Comparison of ENCODE assay signal across 12 cellular contexts in genomic region chr15:51846066-51846462, GRCh38. TPM values are rescaled to one million over a fixed set of nuclear protein-coding genes. Genes with fewer than 3 reads are reported as not detected.
DNase-seq lines count a peak whose midpoint lies in the region; ATAC-seq, FAIRE-seq and TF ChIP-seq lines count a peak whose summit lies in the region.
"Had no signal": no experiment of that assay in that cellular context is flagged by ENCODE, and none has a peak within 500 bp of the region (broad histone marks: within the 10 kb centered on the region; RNA-seq: fewer than 3 reads in every experiment).

No MANE protein-coding gene starts in this region.

- peak overlapping the region; percentile 11 for H3K4me3 Mint-ChIP-seq in activated CD8-positive, alpha-beta T cell treated with anti-CD3 and anti-CD28 coated beads for 36 hours
- H3K4me3 Mint-ChIP-seq in activated CD8-positive, alpha-beta T cell treated with anti-CD3 and anti-CD28 coated beads, Interleukin-2, amount 10 ng/mL, durations not matched to agents 7 days and 5 days = no peak overlapping the region
- H3K4me3 Mint-ChIP-seq in activated T-helper 17 cell treated with anti-CD3 and anti-CD28 coated beads, Interleukin-2, amount 50 U/mL, for 72 hours = peak overlapping the region; percentile 52

- DNase-seq in activated CD8-positive, alpha-beta T cell treated with anti-CD3 and anti-CD28 coated beads for 36 hours = no peak
- DNase-seq in activated CD8-positive, alpha-beta T cell treated with anti-CD3 and anti-CD28 coated beads, Interleukin-2, amount 10 ng/mL, durations not matched to agents 7 days and 5 days = no peak
- no peak for DNase-seq in keratinocyte (ENCODE audit: low read depth, low spot score)
- DNase-seq in tibial artery = no peak
- no peak for DNase-seq in erythroblast (lab: John Stamatoyannopoulos, UW)
- DNase-seq: glutamatergic neuron, NCI-H1694 had no signal

- no peaks in the 10 kb centered on the region for H3K27me3 Mint-ChIP-seq in activated CD8-positive, alpha-beta T cell treated with anti-CD3 and anti-CD28 coated beads for 36 hours
- H3K27me3 Mint-ChIP-seq in activated CD8-positive, alpha-beta T cell treated with anti-CD3 and anti-CD28 coated beads, Interleukin-2, amount 10 ng/mL, durations not matched to agents 7 days and 5 days (ENCODE audit: low read depth) = no peaks in the 10 kb centered on the region
- H3K27me3 Mint-ChIP-seq in activated T-helper 17 cell treated with anti-CD3 and anti-CD28 coated beads, Interleukin-2, amount 50 U/mL, for 72 hours = no peaks in the 10 kb centered on the region

- CTCF ChIA-PET in activated CD8-positive, alpha-beta T cell treated with anti-CD3 and anti-CD28 coated beads for 36 hours (lab: Charles Lee) = interaction anchor here (0.8 to 1.5 kb wide), 2 partner anchors 10 to 43 kb away, joined by 3 to 5 read pairs; no protein-coding TSS in a partner anchor
- CTCF ChIA-PET in activated CD8-positive, alpha-beta T cell treated with anti-CD3 and anti-CD28 coated beads, Interleukin-2, amount 10 ng/mL, durations not matched to agents 7 days and 5 days (lab: Charles Lee) = interaction anchor here (2.5 kb wide), 1 partner anchor 10 kb away, joined by 9 read pairs; no protein-coding TSS in a partner anchor

- H3K4me3 ChIP-seq in keratinocyte (ENCODE audit: control insufficient read depth in 2 of 3, extremely low read depth in 1 of 3, insufficient read depth in 2 of 3, low read depth in 1 of 3, low read length in 3 of 3) (no peak overlapping the region), tibial artery (no peak overlapping the region)

- peak overlapping the region; percentile 42 for H3K9ac ChIP-seq in keratinocyte (ENCODE audit: control insufficient read depth, extremely low read depth, insufficient read depth, low read length)

- no peak for TF ChIP-seq POLR2A in erythroblast (IDR thresholded peaks at IDR 0.05; ENCODE audit: low read length)

- peaks cover 64% of the 10 kb centered on the region for H3K4me1 Mint-ChIP-seq in activated CD8-positive, alpha-beta T cell treated with anti-CD3 and anti-CD28 coated beads for 36 hours (ENCODE audit: low read depth)
- H3K4me1 Mint-ChIP-seq in activated CD8-positive, alpha-beta T cell treated with anti-CD3 and anti-CD28 coated beads, Interleukin-2, amount 10 ng/mL, durations not matched to agents 7 days and 5 days (ENCODE audit: low read depth) = peaks cover 53% of the 10 kb centered on the region
- H3K4me1 Mint-ChIP-seq in activated T-helper 17 cell treated with anti-CD3 and anti-CD28 coated beads, Interleukin-2, amount 50 U/mL, for 72 hours = peaks cover 54% of the 10 kb centered on the region

- no peak for FAIRE-seq in keratinocyte (lab: Jason Lieb, UNC)
- FAIRE-seq: G401.6, HepG2 had no signal

- H4K20me1 ChIP-seq in keratinocyte (ENCODE audit: control insufficient read depth, extremely low read depth, insufficient read depth, low read length) = peaks cover 33% of the 10 kb centered on the region

- H3K36me3 ChIP-seq in keratinocyte (ENCODE audit: control insufficient read depth in 2 of 2, extremely low read depth in 1 of 2, insufficient read depth in 2 of 2, low read length in 2 of 2) (peaks cover 5 to 15% of the 10 kb centered on the region in 2 experiments), tibial artery (no peaks in the 10 kb centered on the region)

- H3K79me2 ChIP-seq in keratinocyte (ENCODE audit: control insufficient read depth, insufficient read depth, low read length) = peaks cover 97% of the 10 kb centered on the region

- POLR2A ChIA-PET in activated CD8-positive, alpha-beta T cell treated with anti-CD3 and anti-CD28 coated beads for 36 hours (lab: Charles Lee) = interaction anchor here (1.6 kb wide), 1 partner anchor 20 kb away, joined by 3 read pairs; no protein-coding TSS in a partner anchor
- POLR2A ChIA-PET in activated CD8-positive, alpha-beta T cell treated with anti-CD3 and anti-CD28 coated beads, Interleukin-2, amount 10 ng/mL, durations not matched to agents 7 days and 5 days (lab: Charles Lee) = no interaction called here

- H3K27ac ChIP-seq in keratinocyte (ENCODE audit: control insufficient read depth, insufficient read depth, low read length) (peak overlapping the region; percentile 88), tibial artery (peak overlapping the region; percentile 54 to 63)

- H3K4me1 ChIP-seq in keratinocyte (ENCODE audit: control insufficient read depth, extremely low read depth, insufficient read depth, low read length) (peaks cover 70% of the 10 kb centered on the region), tibial artery (peaks cover 0 to 87% (median 48%) of the 10 kb centered on the region in 4 donors)

- peak overlapping the region; percentile 72 for H3K27ac Mint-ChIP-seq in activated CD8-positive, alpha-beta T cell treated with anti-CD3 and anti-CD28 coated beads for 36 hours
- H3K27ac Mint-ChIP-seq in activated CD8-positive, alpha-beta T cell treated with anti-CD3 and anti-CD28 coated beads, Interleukin-2, amount 10 ng/mL, durations not matched to agents 7 days and 5 days = no peak overlapping the region
- no peak overlapping the region for H3K27ac Mint-ChIP-seq in activated T-helper 17 cell treated with anti-CD3 and anti-CD28 coated beads, Interleukin-2, amount 50 U/mL, for 72 hours

- H2AFZ ChIP-seq in keratinocyte (ENCODE audit: control insufficient read depth, low read length) = no peak overlapping the region

- H3K36me3 Mint-ChIP-seq in activated CD8-positive, alpha-beta T cell treated with anti-CD3 and anti-CD28 coated beads for 36 hours (ENCODE audit: low read depth) = peaks cover 4% of the 10 kb centered on the region
- H3K36me3 Mint-ChIP-seq in activated CD8-positive, alpha-beta T cell treated with anti-CD3 and anti-CD28 coated beads, Interleukin-2, amount 10 ng/mL, durations not matched to agents 7 days and 5 days (ENCODE audit: low read depth) = peaks cover 19% of the 10 kb centered on the region
- peaks cover 11% of the 10 kb centered on the region for H3K36me3 Mint-ChIP-seq in activated T-helper 17 cell treated with anti-CD3 and anti-CD28 coated beads, Interleukin-2, amount 50 U/mL, for 72 hours (ENCODE audit: low read depth)

- dilution Hi-C loops in keratinocyte (cut with MboI; ENCODE audit: extremely low pct_ligation_motif_present, low sequenced_read_pairs) = no loop called here

- no peaks in the 10 kb centered on the region for H3K9me3 ChIP-seq in keratinocyte (ENCODE audit: control insufficient read depth, low read depth, low read length)
- no peaks in the 10 kb centered on the region for H3K9me3 ChIP-seq in tibial artery

- H3K4me2 ChIP-seq in keratinocyte (ENCODE audit: control insufficient read depth, extremely low read depth, insufficient read depth, low read depth, low read length) = peak overlapping the region; percentile 83

- H3K9me1 ChIP-seq in keratinocyte (ENCODE audit: control insufficient read depth, extremely low read depth, insufficient read depth, low read length) = peaks cover 2% of the 10 kb centered on the region

- TF ChIP-seq CTCF in activated CD8-positive, alpha-beta T cell treated with anti-CD3 and anti-CD28 coated beads for 36 hours (IDR thresholded peaks at IDR 0.05) = no peak
- TF ChIP-seq CTCF in keratinocyte (optimal IDR thresholded peaks at IDR 0.05 in 1 of 3, IDR thresholded peaks at IDR 0.05 in 1 of 3, conservative IDR thresholded peaks at IDR 0.05 in 1 of 3; ENCODE audit: extremely low read depth in 1 of 3, insufficient read depth in 2 of 3, low read length in 3 of 3) (no peak), tibial artery (IDR thresholded peaks at IDR 0.05) (no peak)

- H3K9me3 Mint-ChIP-seq in activated CD8-positive, alpha-beta T cell treated with anti-CD3 and anti-CD28 coated beads for 36 hours = no peaks in the 10 kb centered on the region
- no peaks in the 10 kb centered on the region for H3K9me3 Mint-ChIP-seq in activated CD8-positive, alpha-beta T cell treated with anti-CD3 and anti-CD28 coated beads, Interleukin-2, amount 10 ng/mL, durations not matched to agents 7 days and 5 days (ENCODE audit: insufficient read depth)
- H3K9me3 Mint-ChIP-seq in activated T-helper 17 cell treated with anti-CD3 and anti-CD28 coated beads, Interleukin-2, amount 50 U/mL, for 72 hours = no peaks in the 10 kb centered on the region

- H3K27me3 ChIP-seq in keratinocyte (ENCODE audit: control insufficient read depth, extremely low read depth, insufficient read depth, low read length) = no peaks in the 10 kb centered on the region
- H3K27me3 ChIP-seq in tibial artery = no peaks in the 10 kb centered on the region

- no peak for ATAC-seq in activated CD8-positive, alpha-beta T cell treated with anti-CD3 and anti-CD28 coated beads for 36 hours
- ATAC-seq in activated CD8-positive, alpha-beta T cell treated with anti-CD3 and anti-CD28 coated beads, Interleukin-2, amount 10 ng/mL, durations not matched to agents 7 days and 5 days = no peak
- no peak for ATAC-seq in activated T-helper 17 cell treated with anti-CD3 and anti-CD28 coated beads, Interleukin-2, amount 50 U/mL, for 72 hours (replicated peaks)
- ATAC-seq in GM19463 (IDR thresholded peaks at IDR 0.05; ENCODE audit: unreplicated experiment) (no peak), GM21390 (IDR thresholded peaks at IDR 0.05; ENCODE audit: unreplicated experiment) (no peak)
- ATAC-seq: HepG2 had no signal

- intact Hi-C loops in activated CD8-positive, alpha-beta T cell treated with anti-CD3 and anti-CD28 coated beads for 36 hours (cut with micrococcal nuclease) = no loop called here
- intact Hi-C loops in tibial artery (cut with DNase I; ENCODE audit: low total_unique reads) = no loop called here

RNA-seq across cellular contexts. Expression of gene TMOD3, which starts 16.6 kb away (rescaled TPM):
- 10 to 100 TPM; 53.6 to 59.2 TPM for total RNA-seq in activated CD8-positive, alpha-beta T cell treated with anti-CD3 and anti-CD28 coated beads for 36 hours
- 10 to 100 TPM; 73.8 to 74.1 TPM for total RNA-seq in activated CD8-positive, alpha-beta T cell treated with anti-CD3 and anti-CD28 coated beads, Interleukin-2, amount 10 ng/mL, durations not matched to agents 7 days and 5 days
- total RNA-seq in activated T-helper 17 cell treated with anti-CD3 and anti-CD28 coated beads, Interleukin-2, amount 50 U/mL, for 72 hours = 10 to 100 TPM; 64.5 to 76.9 TPM
- polyA plus RNA-seq in keratinocyte = 48.4 to 100 TPM (median 50.2 TPM) in 3 replicates
- polyA plus RNA-seq in keratinocyte (2011; ENCODE audit: low read depth) = 249 TPM
- 50.3 and 97.3 TPM in 2 replicates for polyA plus RNA-seq in keratinocyte (2011; cell fraction: cytosol; rRNA removed)
- 66.1 and 71.0 TPM in 2 replicates for polyA plus RNA-seq in keratinocyte (2011; cell fraction: nucleus; rRNA removed)
- 59.4 and 66.5 TPM in 2 replicates for polyA plus RNA-seq in keratinocyte (2012; ENCODE audit: low replicate concordance)
- polyA minus RNA-seq in keratinocyte = 20.2 to 107 TPM (median 32.1 TPM) in 3 replicates
- polyA minus RNA-seq in keratinocyte (2011; cell fraction: cytosol; rRNA and poly(A)+ RNA removed) = 36.8 TPM
- 46.0 and 118 TPM in 2 replicates for polyA minus RNA-seq in keratinocyte (2011; cell fraction: nucleus; rRNA and poly(A)+ RNA removed)
